ENCODE assay signal across 7 cellular contexts in the genomic region with DNA sequence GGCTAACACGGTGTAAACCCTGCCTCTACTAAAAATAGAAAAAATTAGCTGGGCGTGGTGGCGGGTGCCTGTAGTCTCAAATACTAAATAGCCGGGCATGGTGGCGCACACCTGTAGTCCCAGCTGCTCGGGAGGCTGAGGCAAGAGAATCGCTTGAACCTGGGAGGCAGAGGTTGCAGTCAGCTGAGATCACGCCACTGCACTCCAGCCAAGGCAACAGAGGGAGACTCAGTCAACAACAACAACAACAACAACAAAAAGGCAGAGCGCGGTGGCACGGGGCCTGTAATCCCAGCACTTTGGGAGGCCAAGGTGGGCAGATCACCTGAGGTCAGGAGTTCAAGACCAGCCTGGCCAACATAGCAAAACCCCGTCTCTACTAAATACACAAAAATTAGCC. TPM values are rescaled to one million over a fixed set of nuclear protein-coding genes. Genes with fewer than 3 reads are reported as not detected.
A peak's percentile ranks its signal among the peaks of the same experiment; 100 is the strongest.
DNase-seq lines count a peak whose midpoint lies in the region; ATAC-seq and TF ChIP-seq lines count a peak whose summit lies in the region.
"Not testable (repeated sequence)": the region's sequence is repeated elsewhere in the genome, so short reads cannot be mapped to it uniquely, and the experiment has no call there.

No MANE protein-coding gene starts in this region.

- H3K27me3 ChIP-seq in CD4-positive, alpha-beta memory T cell (ENCODE audit: insufficient read depth, low read length) = not testable (repeated sequence)

- not testable (repeated sequence) for H3K9me3 ChIP-seq in CD4-positive, alpha-beta memory T cell (ENCODE audit: control insufficient read depth in 1 of 2, low read length in 2 of 2)

- H3K36me3 Mint-ChIP-seq in CD4-positive, alpha-beta memory T cell = peaks cover 0 to 15% of the 10 kb centered on the region in 2 donors
- not testable (repeated sequence) for H3K36me3 Mint-ChIP-seq in activated CD4-positive, alpha-beta T cell treated with anti-CD3 and anti-CD28 coated beads for 36 hours (ENCODE audit: low read depth); activated T-cell treated with anti-CD3 and anti-CD28 coated beads, Interleukin-2, amount 50 U/mL, for 4 hours (ENCODE audit: insufficient read depth); activated naive CD8-positive, alpha-beta T cell treated with anti-CD3 and anti-CD28 coated beads for 36 hours; progenitor cell of endocrine pancreas (ENCODE audit: insufficient read depth)
- peaks cover 32% of the 10 kb centered on the region for H3K36me3 Mint-ChIP-seq in dendritic cell treated with granulocyte-macrophage colony-stimulating factor and Interleukin-4, amounts not matched to agents 40 ng/mL and 50 ng/mL, for 4 days (ENCODE audit: low read depth)
- H3K36me3 Mint-ChIP-seq in naive thymus-derived CD8-positive, alpha-beta T cell = peaks cover 0 to 16% (median 2%) of the 10 kb centered on the region in 3 donors

- peak overlapping the region; percentile 17 to 82 (median 69) for H3K4me3 Mint-ChIP-seq in CD4-positive, alpha-beta memory T cell
- H3K4me3 Mint-ChIP-seq in activated CD4-positive, alpha-beta T cell treated with anti-CD3 and anti-CD28 coated beads for 36 hours = peak overlapping the region; percentile 96
- H3K4me3 Mint-ChIP-seq in activated T-cell treated with anti-CD3 and anti-CD28 coated beads, Interleukin-2, amount 50 U/mL, for 4 hours = peak overlapping the region; percentile 92
- H3K4me3 Mint-ChIP-seq in activated naive CD8-positive, alpha-beta T cell treated with anti-CD3 and anti-CD28 coated beads for 36 hours = peak overlapping the region; percentile 97
- H3K4me3 Mint-ChIP-seq in dendritic cell treated with granulocyte-macrophage colony-stimulating factor and Interleukin-4, amounts not matched to agents 40 ng/mL and 50 ng/mL, for 4 days = peak overlapping the region; percentile 97
- H3K4me3 Mint-ChIP-seq in naive thymus-derived CD8-positive, alpha-beta T cell = peak overlapping the region; percentile 48 to 95 (median 72)
- peak overlapping the region; percentile 26 for H3K4me3 Mint-ChIP-seq in progenitor cell of endocrine pancreas (ENCODE audit: low read depth)

- intact Hi-C loops in CD4-positive, alpha-beta memory T cell (cut with micrococcal nuclease) = loop anchor here (2.0 kb wide), 1 partner anchor 1225 kb away; a partner anchor contains a TSS
- intact Hi-C loops in activated CD4-positive, alpha-beta T cell treated with anti-CD3 and anti-CD28 coated beads for 36 hours (cut with DNase I, micrococcal nuclease) = loop anchor here (5.0 to 10.0 kb wide), 2 partner anchors 1136 to 1697 kb away; a partner anchor contains a TSS
- intact Hi-C loops in dendritic cell treated with granulocyte-macrophage colony-stimulating factor and Interleukin-4, amounts not matched to agents 40 ng/mL and 50 ng/mL, for 4 days (cut with micrococcal nuclease) = loop anchor here (10.0 kb wide), 2 partner anchors 653 to 1887 kb away; no protein-coding TSS in a partner anchor

- POLR2A ChIA-PET in CD4-positive, alpha-beta memory T cell (lab: Charles Lee; ENCODE audit: partially characterized antibody) = interaction anchor here (2.0 kb wide), 1 partner anchor 8 kb away, joined by 32 read pairs; a partner anchor contains a TSS
- POLR2A ChIA-PET in activated CD4-positive, alpha-beta T cell treated with anti-CD3 and anti-CD28 coated beads for 36 hours (lab: Charles Lee) = not testable (repeated sequence)
- POLR2A ChIA-PET in naive thymus-derived CD8-positive, alpha-beta T cell (lab: Charles Lee) = interaction anchor here (0.8 kb wide), 1 partner anchor 502 kb away, joined by 6 read pairs; a partner anchor contains a TSS

- TF ChIP-seq CTCF in progenitor cell of endocrine pancreas (IDR thresholded peaks at IDR 0.05; ENCODE audit: unreplicated experiment) = not testable (repeated sequence)

- CTCF ChIA-PET in CD4-positive, alpha-beta memory T cell (lab: Charles Lee; ENCODE audit: partially characterized antibody) = interaction anchor here (1.0 to 4.1 kb wide), 3 partner anchors 8 to 156 kb away, joined by 3 to 49 read pairs (median 3); a partner anchor contains a TSS
- CTCF ChIA-PET in activated CD4-positive, alpha-beta T cell treated with anti-CD3 and anti-CD28 coated beads for 36 hours (lab: Charles Lee) = interaction anchor here (1.2 to 2.5 kb wide), 3 partner anchors 7 to 508 kb away, joined by 3 to 22 read pairs (median 7); a partner anchor contains a TSS

- peak overlapping the region in 2 of 7 donors; percentile 30 to 81 for H3K27ac Mint-ChIP-seq in CD4-positive, alpha-beta memory T cell
- H3K27ac Mint-ChIP-seq in activated CD4-positive, alpha-beta T cell treated with anti-CD3 and anti-CD28 coated beads for 36 hours; activated naive CD8-positive, alpha-beta T cell treated with anti-CD3 and anti-CD28 coated beads for 36 hours; progenitor cell of endocrine pancreas: not testable (repeated sequence)
- H3K27ac Mint-ChIP-seq in dendritic cell treated with granulocyte-macrophage colony-stimulating factor and Interleukin-4, amounts not matched to agents 40 ng/mL and 50 ng/mL, for 4 days = peak overlapping the region; percentile 91
- peak overlapping the region in 3 of 10 donors; percentile 45 to 78 (median 62) for H3K27ac Mint-ChIP-seq in naive thymus-derived CD8-positive, alpha-beta T cell

- not testable (repeated sequence) for ATAC-seq in activated CD4-positive, alpha-beta T cell treated with anti-CD3 and anti-CD28 coated beads for 36 hours; activated T-cell treated with anti-CD3 and anti-CD28 coated beads, Interleukin-2, amount 50 U/mL, for 4 hours; naive thymus-derived CD8-positive, alpha-beta T cell

- H3K9me3 Mint-ChIP-seq in CD4-positive, alpha-beta memory T cell; activated CD4-positive, alpha-beta T cell treated with anti-CD3 and anti-CD28 coated beads for 36 hours (ENCODE audit: low read depth); activated T-cell treated with anti-CD3 and anti-CD28 coated beads, Interleukin-2, amount 50 U/mL, for 4 hours; activated naive CD8-positive, alpha-beta T cell treated with anti-CD3 and anti-CD28 coated beads for 36 hours; dendritic cell treated with granulocyte-macrophage colony-stimulating factor and Interleukin-4, amounts not matched to agents 40 ng/mL and 50 ng/mL, for 4 days; naive thymus-derived CD8-positive, alpha-beta T cell; progenitor cell of endocrine pancreas (ENCODE audit: low read depth): not testable (repeated sequence)

- H3K4me1 ChIP-seq in CD4-positive, alpha-beta memory T cell (ENCODE audit: insufficient read depth, low read length) = peaks cover 10% of the 10 kb centered on the region

- H3K27ac ChIP-seq in CD4-positive, alpha-beta memory T cell (ENCODE audit: low read depth, low read length) = not testable (repeated sequence)

- H3K36me3 ChIP-seq in CD4-positive, alpha-beta memory T cell (ENCODE audit: insufficient read depth, low read length) = not testable (repeated sequence)

- not testable (repeated sequence) for H3K4me3 ChIP-seq in CD4-positive, alpha-beta memory T cell (ENCODE audit: low read length in 2 of 2)

- not testable (repeated sequence) for H3K27me3 Mint-ChIP-seq in CD4-positive, alpha-beta memory T cell; activated CD4-positive, alpha-beta T cell treated with anti-CD3 and anti-CD28 coated beads for 36 hours; activated T-cell treated with anti-CD3 and anti-CD28 coated beads, Interleukin-2, amount 50 U/mL, for 4 hours (ENCODE audit: low read depth); activated naive CD8-positive, alpha-beta T cell treated with anti-CD3 and anti-CD28 coated beads for 36 hours; dendritic cell treated with granulocyte-macrophage colony-stimulating factor and Interleukin-4, amounts not matched to agents 40 ng/mL and 50 ng/mL, for 4 days; naive thymus-derived CD8-positive, alpha-beta T cell
- H3K27me3 Mint-ChIP-seq in progenitor cell of endocrine pancreas = peaks cover 16% of the 10 kb centered on the region

- peaks cover 5 to 24% (median 13%) of the 10 kb centered on the region in 4 donors for H3K4me1 Mint-ChIP-seq in CD4-positive, alpha-beta memory T cell
- H3K4me1 Mint-ChIP-seq in activated CD4-positive, alpha-beta T cell treated with anti-CD3 and anti-CD28 coated beads for 36 hours; activated naive CD8-positive, alpha-beta T cell treated with anti-CD3 and anti-CD28 coated beads for 36 hours; progenitor cell of endocrine pancreas (ENCODE audit: low read depth): not testable (repeated sequence)
- H3K4me1 Mint-ChIP-seq in activated T-cell treated with anti-CD3 and anti-CD28 coated beads, Interleukin-2, amount 50 U/mL, for 4 hours (ENCODE audit: low read depth) = peaks cover 12% of the 10 kb centered on the region
- peaks cover 12% of the 10 kb centered on the region for H3K4me1 Mint-ChIP-seq in dendritic cell treated with granulocyte-macrophage colony-stimulating factor and Interleukin-4, amounts not matched to agents 40 ng/mL and 50 ng/mL, for 4 days (ENCODE audit: low read depth)
- H3K4me1 Mint-ChIP-seq in naive thymus-derived CD8-positive, alpha-beta T cell = peaks cover 3 to 21% (median 15%) of the 10 kb centered on the region in 4 donors

- not testable (repeated sequence) for DNase-seq in CD4-positive, alpha-beta memory T cell; activated CD4-positive, alpha-beta T cell treated with anti-CD3 and anti-CD28 coated beads for 36 hours; activated T-cell treated with anti-CD3 and anti-CD28 coated beads, Interleukin-2, amount 50 U/mL, for 4 hours; activated naive CD8-positive, alpha-beta T cell treated with anti-CD3 and anti-CD28 coated beads for 36 hours; naive thymus-derived CD8-positive, alpha-beta T cell; progenitor cell of endocrine pancreas (ENCODE audit: low spot score, unreplicated experiment)

RNA-seq across cellular contexts. Expression of a gene that starts 1.1 kb away (rescaled TPM):
- total RNA-seq in CD4-positive, alpha-beta memory T cell = 10 to 100 TPM; 36.0 to 43.2 TPM
- polyA plus RNA-seq in CD4-positive, alpha-beta memory T cell = 10 to 100 TPM; 23.5 to 23.7 TPM
- 10 to 100 TPM; 33.6 to 38.3 TPM for total RNA-seq in activated CD4-positive, alpha-beta T cell treated with anti-CD3 and anti-CD28 coated beads for 36 hours
- total RNA-seq in activated T-cell treated with anti-CD3 and anti-CD28 coated beads, Interleukin-2, amount 50 U/mL, for 4 hours = 10 to 100 TPM; 28.4 to 34.8 (median 33.6) TPM
- 10 to 100 TPM; 36.2 to 36.8 TPM for total RNA-seq in activated naive CD8-positive, alpha-beta T cell treated with anti-CD3 and anti-CD28 coated beads for 36 hours
- 10 to 100 TPM; 36.0 to 38.8 TPM for total RNA-seq in naive thymus-derived CD8-positive, alpha-beta T cell
- polyA plus RNA-seq in naive thymus-derived CD8-positive, alpha-beta T cell = 10 to 100 TPM; 20.0 to 25.3 (median 22.7) TPM
- 41.1 and 43.0 TPM in 2 replicates for total RNA-seq in progenitor cell of endocrine pancreas

RNA-seq across cellular contexts. Expression of a gene that starts 7.2 kb away (rescaled TPM):
- total RNA-seq in CD4-positive, alpha-beta memory T cell = 10 to 100 TPM; 30.0 to 30.8 TPM
- 10 to 100 TPM; 10.7 to 27.3 TPM for polyA plus RNA-seq in CD4-positive, alpha-beta memory T cell
- 100 to 1,000 TPM in 1 of 2 experiments, 10 to 100 TPM in 1; 94.9 to 113 TPM for total RNA-seq in activated CD4-positive, alpha-beta T cell treated with anti-CD3 and anti-CD28 coated beads for 36 hours
- 10 to 100 TPM; 68.9 to 85.7 (median 77.9) TPM for total RNA-seq in activated T-cell treated with anti-CD3 and anti-CD28 coated beads, Interleukin-2, amount 50 U/mL, for 4 hours
- 100 to 1,000 TPM; 106 to 111 TPM for total RNA-seq in activated naive CD8-positive, alpha-beta T cell treated with anti-CD3 and anti-CD28 coated beads for 36 hours
- 10 to 100 TPM; 29.7 to 30.7 TPM for total RNA-seq in naive thymus-derived CD8-positive, alpha-beta T cell
- 10 to 100 TPM; 16.6 to 25.0 (median 24.5) TPM for polyA plus RNA-seq in naive thymus-derived CD8-positive, alpha-beta T cell
- 37.6 and 41.6 TPM in 2 replicates for total RNA-seq in progenitor cell of endocrine pancreas

Comparison
In these comparisons a context has a peak if more than half of its experiments do, and no peak if none do; other contexts are left out.
1. H3K4me3 Mint-ChIP-seq: peak in every context shown above with its lines; median percentile 97 in activated naive CD8-positive, alpha-beta T cell treated with anti-CD3 and anti-CD28 coated beads for 36 hours; 97 in dendritic cell treated with granulocyte-macrophage colony-stimulating factor and Interleukin-4, amounts not matched to agents 40 ng/mL and 50 ng/mL, for 4 days; 96 in activated CD4-positive, alpha-beta T cell treated with anti-CD3 and anti-CD28 coated beads for 36 hours; 92 in activated T-cell treated with anti-CD3 and anti-CD28 coated beads, Interleukin-2, amount 50 U/mL, for 4 hours; 72 in naive thymus-derived CD8-positive, alpha-beta T cell; 69 in CD4-positive, alpha-beta memory T cell; 26 in progenitor cell of endocrine pancreas.